8 cellular contexts compared by ENCODE assay signal in genomic region chr15:92817339-92817886, GRCh38.
A peak's percentile ranks its signal among the peaks of the same experiment; 100 is the strongest.
DNase-seq lines count a peak whose midpoint lies in the region; TF ChIP-seq lines count a peak whose summit lies in the region.

No MANE protein-coding gene starts in this region.

- no peaks in the 10 kb centered on the region for H3K36me3 ChIP-seq in CD8-positive, alpha-beta memory T cell (ENCODE audit: insufficient read depth, low read length)
- H3K36me3 ChIP-seq in Karpas-422 (ENCODE audit: insufficient read depth, low read length), result no peaks in the 10 kb centered on the region
- no peaks in the 10 kb centered on the region for H3K36me3 ChIP-seq in WERI-Rb-1
- no peaks in the 10 kb centered on the region for H3K36me3 ChIP-seq in mucosa of rectum (ENCODE audit: control insufficient read depth in 2 of 2, insufficient read depth in 2 of 2, low read length in 2 of 2)
- no peaks in the 10 kb centered on the region for H3K36me3 ChIP-seq in trophoblast cell (ENCODE audit: control insufficient read depth in 1 of 2, insufficient read depth in 2 of 2, low read length in 2 of 2)

- H3K23ac ChIP-seq in trophoblast cell (ENCODE audit: low read length), result no peak overlapping the region

- no peak overlapping the region for H2AK5ac ChIP-seq in trophoblast cell (ENCODE audit: low read length)

- no peaks in the 10 kb centered on the region for H3K27me3 ChIP-seq in CD8-positive, alpha-beta memory T cell (ENCODE audit: insufficient read depth, low read length, poor library complexity, severe bottlenecking)
- no peaks in the 10 kb centered on the region for H3K27me3 ChIP-seq in Karpas-422 (ENCODE audit: low read length)
- no peaks in the 10 kb centered on the region for H3K27me3 ChIP-seq in WERI-Rb-1 (ENCODE audit: insufficient read depth, low read depth, severe bottlenecking)
- H3K27me3 ChIP-seq in mucosa of rectum (ENCODE audit: control insufficient read depth in 2 of 2, insufficient read depth in 2 of 2, low read length in 2 of 2), result no peaks in the 10 kb centered on the region
- H3K27me3 ChIP-seq in trophoblast cell (ENCODE audit: insufficient read depth, low read length), result no peaks in the 10 kb centered on the region

- H3K4me2 ChIP-seq in Karpas-422 (ENCODE audit: low read depth, low read length, poor library complexity, severe bottlenecking) (peak overlapping the region; percentile 86), trophoblast cell (ENCODE audit: low read length) (no peak overlapping the region)

- H4K8ac ChIP-seq in trophoblast cell (ENCODE audit: low read depth, low read length), result no peak overlapping the region

- no peak overlapping the region for H3K4ac ChIP-seq in trophoblast cell (ENCODE audit: low read depth, low read length)

- peaks cover 71% of the 10 kb centered on the region for H3K4me1 ChIP-seq in CD8-positive, alpha-beta memory T cell (ENCODE audit: insufficient read depth, low read length)
- peaks cover 56% of the 10 kb centered on the region for H3K4me1 ChIP-seq in Karpas-422 (ENCODE audit: low read length)
- peaks cover 27 to 38% of the 10 kb centered on the region in 2 donors for H3K4me1 ChIP-seq in mucosa of rectum (ENCODE audit: control insufficient read depth in 2 of 2, insufficient read depth in 2 of 2, low read length in 2 of 2)
- peaks cover 5 to 11% of the 10 kb centered on the region in 2 experiments for H3K4me1 ChIP-seq in trophoblast cell (ENCODE audit: control insufficient read depth in 1 of 2, insufficient read depth in 2 of 2, low read length in 2 of 2)

- no peak overlapping the region for H3K14ac ChIP-seq in trophoblast cell (ENCODE audit: low read length)

- H2AFZ ChIP-seq in Karpas-422 (ENCODE audit: low read length), result peak overlapping the region; percentile 10; the same call in 1 of the 2 replicates
- H2AFZ ChIP-seq in trophoblast cell (ENCODE audit: insufficient read depth, low read length, poor library complexity), result no peak overlapping the region

- H3K4me1 Mint-ChIP-seq in CD8-positive, alpha-beta memory T cell, result peaks cover 36 to 65% (median 55%) of the 10 kb centered on the region in 3 donors

- peak overlapping the region; percentile 17 for H3K4me3 ChIP-seq in CD8-positive, alpha-beta memory T cell (ENCODE audit: low read length)
- H3K4me3 ChIP-seq in Karpas-422 (ENCODE audit: low read length) (peak overlapping the region; percentile 56), WERI-Rb-1 (ENCODE audit: low read depth, low read length) (no peak overlapping the region), mucosa of rectum (ENCODE audit: low read length in 2 of 2) (peak overlapping the region in 1 of 2 donors; percentile 35), trophoblast cell (ENCODE audit: low read depth, low read length) (no peak overlapping the region)

- no peak overlapping the region for H2BK5ac ChIP-seq in trophoblast cell (ENCODE audit: low read depth, low read length, poor library complexity)

- H3K27ac Mint-ChIP-seq in CD8-positive, alpha-beta memory T cell, result peak overlapping the region; percentile 1 to 95 (median 53)

- no peaks in the 10 kb centered on the region for H4K20me1 ChIP-seq in Karpas-422 (ENCODE audit: insufficient read depth, low read depth, low read length)

- H3K36me3 Mint-ChIP-seq in CD8-positive, alpha-beta memory T cell, result peaks cover 0 to 3% (median 0%) of the 10 kb centered on the region in 3 donors

- peak overlapping the region in 3 of 7 donors; percentile 4 to 23 (median 10) for H3K4me3 Mint-ChIP-seq in CD8-positive, alpha-beta memory T cell

- H3K27me3 Mint-ChIP-seq in CD8-positive, alpha-beta memory T cell, result no peaks in the 10 kb centered on the region

- WGBS in trophoblast cell (ENCODE audit: extremely low coverage, insufficient coverage, insufficient read length), result no CpG with 5 or more reads among the region's 7 CpGs

- no peak overlapping the region for H4K91ac ChIP-seq in trophoblast cell (ENCODE audit: low read depth, low read length)

- H4K12ac ChIP-seq in trophoblast cell (ENCODE audit: low read depth, low read length), result no peak overlapping the region

- H3K18ac ChIP-seq in trophoblast cell (ENCODE audit: low read length), result no peak overlapping the region

- H3K9me3 ChIP-seq in CD8-positive, alpha-beta memory T cell (ENCODE audit: low read length), result no peaks in the 10 kb centered on the region
- H3K9me3 ChIP-seq in Karpas-422 (ENCODE audit: low read length), result no peaks in the 10 kb centered on the region
- H3K9me3 ChIP-seq in WERI-Rb-1 (ENCODE audit: severe bottlenecking), result no peaks in the 10 kb centered on the region
- no peaks in the 10 kb centered on the region for H3K9me3 ChIP-seq in mucosa of rectum (ENCODE audit: control insufficient read depth in 2 of 2, low read length in 2 of 2)
- no peaks in the 10 kb centered on the region for H3K9me3 ChIP-seq in trophoblast cell (ENCODE audit: insufficient read depth, low read depth, low read length)

- H3K27ac ChIP-seq in CD8-positive, alpha-beta memory T cell (ENCODE audit: low read depth, low read length), result no peak overlapping the region
- H3K27ac ChIP-seq in Karpas-422 (ENCODE audit: low read length) (peak overlapping the region; percentile 76), WERI-Rb-1 (peak overlapping the region; percentile 81), mucosa of rectum (ENCODE audit: low read depth in 2 of 2, low read length in 2 of 2) (peak overlapping the region; percentile 65 to 68), trophoblast cell (ENCODE audit: low read depth, low read length) (no peak overlapping the region)

- H2BK120ac ChIP-seq in trophoblast cell (ENCODE audit: insufficient read depth, low read length, poor library complexity), result no peak overlapping the region

- H3K9ac ChIP-seq in Karpas-422 (ENCODE audit: low read length) (peak overlapping the region; percentile 59), mucosa of rectum (ENCODE audit: low read depth in 1 of 2, low read length in 2 of 2) (no peak overlapping the region), trophoblast cell (ENCODE audit: low read length) (no peak overlapping the region)

- no peaks in the 10 kb centered on the region for H3K9me2 ChIP-seq in Karpas-422 (replicated peaks; ENCODE audit: insufficient read depth, low read length)

- TF ChIP-seq CTCF in WERI-Rb-1 (IDR thresholded peaks at IDR 0.05; ENCODE audit: low read depth, low read length) (no peak), GM10266 (IDR thresholded peaks at IDR 0.05; ENCODE audit: control insufficient read depth, insufficient read depth, low read depth, missing control alignments) (no peak)

- no peaks in the 10 kb centered on the region for H3K9me3 Mint-ChIP-seq in CD8-positive, alpha-beta memory T cell

- DNase-seq in CD8-positive, alpha-beta memory T cell, result no peak
- peak; percentile 88 for DNase-seq in Karpas-422
- DNase-seq in WERI-Rb-1, result no peak
- no peak for DNase-seq in GM03348 (ENCODE audit: low spot score)
- DNase-seq in trophoblast cell, result no peak
- DNase-seq in GM10266 (ENCODE audit: extremely low spot score), result no peak
- DNase-seq in stimulated activated CD4-positive, alpha-beta T cell treated with anti-CD3 and anti-CD28 coated beads, Interleukin-4, amount 100 ng/mL, for 4 hours, result no peak

- CTCF ChIA-PET in CD8-positive, alpha-beta memory T cell (lab: Charles Lee), result interaction anchor here (1.2 kb wide), 3 partner anchors 8 to 65 kb away, joined by 3 to 6 read pairs (median 5); no protein-coding TSS in a partner anchor

- peaks cover 14% of the 10 kb centered on the region for H3K79me1 ChIP-seq in trophoblast cell (ENCODE audit: low read length)

- H2BK12ac ChIP-seq in trophoblast cell (ENCODE audit: low read length), result no peak overlapping the region

- H3K79me2 ChIP-seq in Karpas-422 (ENCODE audit: low read length), result no peaks in the 10 kb centered on the region
- no peaks in the 10 kb centered on the region for H3K79me2 ChIP-seq in trophoblast cell (ENCODE audit: control insufficient read depth, insufficient read depth, low read length, poor library complexity)

- POLR2A ChIA-PET in CD8-positive, alpha-beta memory T cell (lab: Charles Lee), result interaction anchor here (0.8 to 1.0 kb wide), 2 partner anchors 65 to 87 kb away, joined by 3 to 4 read pairs; no protein-coding TSS in a partner anchor

Comparison
In these comparisons a context has a peak if more than half of its experiments do, and no peak if none do; other contexts are left out.
1. H3K27ac ChIP-seq: peak in Karpas-422 (single experiment), WERI-Rb-1 (single experiment) and mucosa of rectum (2 of 2); none in CD8-positive, alpha-beta memory T cell (single experiment) and trophoblast cell (single experiment).
2. H3K4me3 ChIP-seq: peak in CD8-positive, alpha-beta memory T cell (single experiment) and Karpas-422 (single experiment); none in WERI-Rb-1 (single experiment) and trophoblast cell (single experiment).